16 cellular contexts compared by ENCODE assay signal in genomic region chr5:167304834-167305469, GRCh38.
"Had no signal": no experiment of that assay in that cellular context is flagged by ENCODE, and none has a peak within 500 bp of the region (broad histone marks: within the 10 kb centered on the region; RNA-seq: fewer than 3 reads in every experiment).

No MANE protein-coding gene starts in this region.

- H3K36me3 ChIP-seq: brain microvascular endothelial cell, lower lobe of right lung, thoracic aorta had no signal

- H3K36me3 Mint-ChIP-seq: activated naive CD8-positive, alpha-beta T cell treated with anti-CD3 and anti-CD28 coated beads for 36 hours; mesothelial cell of epicardium had no signal

- H3K9me3 Mint-ChIP-seq: mesothelial cell of epicardium had no signal

- H3K4me3 ChIP-seq: dorsolateral prefrontal cortex, lower lobe of right lung, thoracic aorta had no signal

- H3K4me1 ChIP-seq: lower lobe of right lung had no signal

- H3K9me3 ChIP-seq: lower lobe of right lung, thoracic aorta had no signal

- ATAC-seq: activated CD8-positive, alpha-beta T cell treated with anti-CD3 and anti-CD28 coated beads, Interleukin-2, amount 10 ng/mL, durations not matched to agents 7 days and 5 days had no signal

- H3K27ac ChIP-seq: brain microvascular endothelial cell, dorsolateral prefrontal cortex, lower lobe of right lung, thoracic aorta had no signal

- H3K4me1 Mint-ChIP-seq: activated CD4-positive, alpha-beta T cell treated with anti-CD3 and anti-CD28 coated beads, Interleukin-2, amount 10 ng/mL, durations not matched to agents 24 days and 14 days; activated naive CD8-positive, alpha-beta T cell treated with anti-CD3 and anti-CD28 coated beads for 36 hours; mesothelial cell of epicardium had no signal

- H3K4me3 Mint-ChIP-seq: activated CD4-positive, alpha-beta T cell treated with anti-CD3 and anti-CD28 coated beads, Interleukin-2, amount 10 ng/mL, durations not matched to agents 24 days and 14 days; activated CD8-positive, alpha-beta T cell treated with anti-CD3 and anti-CD28 coated beads, Interleukin-2, amount 10 ng/mL, durations not matched to agents 7 days and 5 days; activated naive CD8-positive, alpha-beta T cell treated with anti-CD3 and anti-CD28 coated beads for 36 hours; mesothelial cell of epicardium; T-helper 2 cell treated with Interferon-gamma antibody and Interleukin-4, amounts not matched to agents 5 μg/mL and 100 μg/mL, for 36 hours had no signal

- H3K27ac Mint-ChIP-seq: activated CD4-positive, alpha-beta T cell treated with anti-CD3 and anti-CD28 coated beads, Interleukin-2, amount 10 ng/mL, durations not matched to agents 24 days and 14 days; activated CD8-positive, alpha-beta T cell treated with anti-CD3 and anti-CD28 coated beads, Interleukin-2, amount 10 ng/mL, durations not matched to agents 7 days and 5 days; activated naive CD8-positive, alpha-beta T cell treated with anti-CD3 and anti-CD28 coated beads for 36 hours; mesothelial cell of epicardium; T-helper 2 cell treated with Interferon-gamma antibody and Interleukin-4, amounts not matched to agents 5 μg/mL and 100 μg/mL, for 36 hours had no signal

- H3K27me3 Mint-ChIP-seq: activated CD4-positive, alpha-beta T cell treated with anti-CD3 and anti-CD28 coated beads, Interleukin-2, amount 10 ng/mL, durations not matched to agents 24 days and 14 days; activated naive CD8-positive, alpha-beta T cell treated with anti-CD3 and anti-CD28 coated beads for 36 hours had no signal

- H3K27me3 ChIP-seq: brain microvascular endothelial cell had no signal

- DNase-seq: activated CD4-positive, alpha-beta T cell treated with anti-CD3 and anti-CD28 coated beads, Interleukin-2, amount 10 ng/mL, durations not matched to agents 24 days and 14 days; activated CD4-positive, CD25-positive, alpha-beta regulatory T cell; activated CD8-positive, alpha-beta T cell treated with anti-CD3 and anti-CD28 coated beads, Interleukin-2, amount 10 ng/mL, durations not matched to agents 7 days and 5 days; activated gamma-delta T cell treated with Interleukin-2 at 50 U/mL for 16 hours; activated naive CD8-positive, alpha-beta T cell treated with anti-CD3 and anti-CD28 coated beads for 36 hours; amygdala; brain microvascular endothelial cell; dorsolateral prefrontal cortex; hypothalamus; kidney glomerular epithelial cell; lower lobe of right lung; stimulated activated CD4-positive, alpha-beta T cell treated with anti-CD3 and anti-CD28 coated beads, Interleukin-12 subunit alpha, Interleukin-12 subunit beta, amount 100 ng/mL, for 4 hours; stimulated activated CD4-positive, alpha-beta T cell treated with anti-CD3 and anti-CD28 coated beads, Interleukin-2, amount 100 ng/mL, for 24 hours had no signal
